In genomic region chr13:113533441-113533840, GRCh38 we compare ENCODE assay signal across 13 cellular contexts. TPM values are rescaled to one million over a fixed set of nuclear protein-coding genes. Genes with fewer than 3 reads are reported as not detected.
A peak's percentile ranks its signal among the peaks of the same experiment; 100 is the strongest.
DNase-seq lines count a peak whose midpoint lies in the region; ATAC-seq and TF ChIP-seq lines count a peak whose summit lies in the region.
"Had no signal": no experiment of that assay in that cellular context is flagged by ENCODE, and none has a peak within 500 bp of the region (broad histone marks: within the 10 kb centered on the region; RNA-seq: fewer than 3 reads in every experiment).

No MANE protein-coding gene starts in this region.

- H3K4me3 ChIP-seq in BE2C (ENCODE audit: low read depth, low read length) (no peak overlapping the region), kidney epithelial cell (ENCODE audit: low read depth, low read length) (no peak overlapping the region)

- no peaks in the 10 kb centered on the region for H3K9me3 ChIP-seq in BE2C

- no peak for ATAC-seq in HG03460 (IDR thresholded peaks at IDR 0.05; ENCODE audit: unreplicated experiment)
- ATAC-seq: stimulated activated memory B cell treated with anti-CD40 and anti-IgM and Interleukin-4, amounts not matched to agents 10 μg/mL and 1 μg/mL and 100 μg/mL, for 72 hours had no signal

- H3K36me3 ChIP-seq in BE2C (peaks cover 7% of the 10 kb centered on the region), kidney epithelial cell (ENCODE audit: control insufficient read depth, insufficient read depth, low read length) (no peaks in the 10 kb centered on the region)

- DNase-seq in BE2C, result peak; percentile 43
- peak; percentile 21 for DNase-seq in astrocyte of the hippocampus (ENCODE audit: low read depth, low spot score)
- DNase-seq in kidney epithelial cell (ENCODE audit: low read depth), result peak; percentile 23
- peak; percentile 31 for DNase-seq in retina
- DNase-seq in MV-4-11 (lab: John Stamatoyannopoulos, UW), result no peak
- DNase-seq in NCI-H2107 (lab: John Stamatoyannopoulos, UW), result no peak
- no peak for DNase-seq in LoVo (ENCODE audit: low spot score)
- DNase-seq: EL, NCI-H1092, occipital lobe, PC-3 had no signal

- TF ChIP-seq CTCF in BE2C (IDR thresholded peaks at IDR 0.05; ENCODE audit: low read depth, low read length) (no peak), kidney epithelial cell (IDR thresholded peaks at IDR 0.05; ENCODE audit: insufficient read depth, low read length, poor library complexity, severe bottlenecking) (no peak)

- H3K4me1 ChIP-seq in BE2C, result peaks cover 11% of the 10 kb centered on the region

- H3K27me3 ChIP-seq in BE2C (no peaks in the 10 kb centered on the region), kidney epithelial cell (ENCODE audit: control insufficient read depth, insufficient read depth, low read length) (no peaks in the 10 kb centered on the region)

RNA-seq across cellular contexts. Expression of gene DCUN1D2, which starts 42.9 kb away (rescaled TPM):
- polyA plus RNA-seq in BE2C (2012; ENCODE audit: insufficient read depth, insufficient read length, low read depth), result 31.7 TPM
- total RNA-seq in kidney epithelial cell, result 9.9 and 12.9 TPM in 2 replicates

RNA-seq across cellular contexts. Expression of gene TFDP1, which starts 51.1 kb away (rescaled TPM):
- polyA plus RNA-seq in BE2C (2012; ENCODE audit: insufficient read depth, insufficient read length, low read depth), result 80.3 TPM
- total RNA-seq in kidney epithelial cell, result 47.7 and 54.4 TPM in 2 replicates

Comparison
In these comparisons a context has a peak if more than half of its experiments do, and no peak if none do; other contexts are left out.
1. DNase-seq: peak in BE2C (single experiment), astrocyte of the hippocampus (single experiment), kidney epithelial cell (single experiment) and retina (single experiment); none in MV-4-11 (single experiment), NCI-H2107 (single experiment) and LoVo (single experiment).